1 cellular context compared by ENCODE assay signal in genomic region chr5:139968547-139969261, GRCh38.
TF ChIP-seq lines count a peak whose summit lies in the region.

No MANE protein-coding gene starts in this region.

TF ChIP-seq in GM12878, 131 proteins besides CTCF, POLR2A, EP300 and RAD21 (continued from another document):
- TF ChIP-seq MXI1 (IDR thresholded peaks at IDR 0.05; ENCODE audit: low read depth, low read length) = no peak
- no peak for TF ChIP-seq USF1 (IDR thresholded peaks at IDR 0.05; ENCODE audit: borderline replicate concordance, extremely low read length, insufficient read depth, low read depth, low read length)
- no peak for TF ChIP-seq YBX1 (IDR thresholded peaks at IDR 0.05)
- TF ChIP-seq HCFC1 (IDR thresholded peaks at IDR 0.05; ENCODE audit: low read length) = no peak; the same call in 1 of the 2 replicates
- TF ChIP-seq SREBF1 (IDR thresholded peaks at IDR 0.05; ENCODE audit: low read length) = no peak
- TF ChIP-seq NR2C1 (IDR thresholded peaks at IDR 0.05) = no peak
- TF ChIP-seq MTA3 (IDR thresholded peaks at IDR 0.05; ENCODE audit: borderline replicate concordance, low read length) = no peak
- peak; percentile 91; the same call in 1 of the 2 replicates for TF ChIP-seq RB1 (IDR thresholded peaks at IDR 0.05; ENCODE audit: borderline replicate concordance)
- TF ChIP-seq ZBTB33 (IDR thresholded peaks at IDR 0.05) = no peak
- TF ChIP-seq RUNX3 (IDR thresholded peaks at IDR 0.05; ENCODE audit: low read length) = no peak; the same call in 1 of the 2 replicates
- TF ChIP-seq SPI1 (IDR thresholded peaks at IDR 0.05; ENCODE audit: borderline replicate concordance, insufficient read depth, low read depth, low read length) = no peak
- TF ChIP-seq MLLT1 (IDR thresholded peaks at IDR 0.05) = peak; percentile 30; the same call in 1 of the 2 replicates
- TF ChIP-seq CEBPZ (IDR thresholded peaks at IDR 0.05; ENCODE audit: low read depth, low read length) = no peak
- TF ChIP-seq BACH1 (IDR thresholded peaks at IDR 0.05; ENCODE audit: borderline replicate concordance) = peak; percentile 65; the same call in 1 of the 2 replicates
- no peak for TF ChIP-seq MYB (IDR thresholded peaks at IDR 0.05; ENCODE audit: borderline replicate concordance, low read depth, low read length)
- TF ChIP-seq ASH2L (IDR thresholded peaks at IDR 0.05; ENCODE audit: borderline replicate concordance, low read depth) = no peak
- 0 out of 2 replicates have a peak, but pooled peaks have one; percentile 58 for TF ChIP-seq STAT1 (conservative IDR thresholded peaks at IDR 0.05)
- no peak for TF ChIP-seq MYC (IDR thresholded peaks at IDR 0.05; ENCODE audit: insufficient read depth, insufficient read length, insufficient replicate concordance, low read length, severe bottlenecking)
- no peak for TF ChIP-seq RFX5 (IDR thresholded peaks at IDR 0.05; ENCODE audit: low read depth, low read length)
- no peak for TF ChIP-seq PBX3 (IDR thresholded peaks at IDR 0.05; ENCODE audit: insufficient replicate concordance, low read depth, low read length)
- no peak for TF ChIP-seq NR2C2 (IDR thresholded peaks at IDR 0.05; ENCODE audit: borderline replicate concordance, control insufficient read depth, insufficient read length, low read depth)
- 0 out of 2 replicates have a peak, but pooled peaks have one; percentile 43 for TF ChIP-seq MAX (IDR thresholded peaks at IDR 0.05; ENCODE audit: low read depth, low read length)
- no peak for TF ChIP-seq NRF1 (conservative IDR thresholded peaks at IDR 0.05; ENCODE audit: low read depth, low read length)
- peak; percentile 39; the same call in 1 of the 2 replicates for TF ChIP-seq CREB1 (IDR thresholded peaks at IDR 0.05; ENCODE audit: low read depth)
- 0 out of 2 replicates have a peak, but pooled peaks have one; percentile 17 for TF ChIP-seq ELK1 (IDR thresholded peaks at IDR 0.05; ENCODE audit: low read depth, low read length)
- no peak for TF ChIP-seq KLF5 (IDR thresholded peaks at IDR 0.05; ENCODE audit: partially characterized antibody)
- TF ChIP-seq LARP7 (IDR thresholded peaks at IDR 0.05) = 0 out of 2 replicates have a peak, but pooled peaks have one; percentile 70
- TF ChIP-seq SP1 (IDR thresholded peaks at IDR 0.05; ENCODE audit: low read depth, low read length) = no peak
- TF ChIP-seq PKNOX1 (IDR thresholded peaks at IDR 0.05) = no peak
- TF ChIP-seq GATAD2B (conservative IDR thresholded peaks at IDR 0.05; ENCODE audit: low read depth) = peak; percentile 56; the same call in 1 of the 2 replicates
- no peak for TF ChIP-seq HDAC2 (IDR thresholded peaks at IDR 0.05)
- no peak for TF ChIP-seq KAT2A (conservative IDR thresholded peaks at IDR 0.05; ENCODE audit: control insufficient read depth, low read depth, low read length)
- TF ChIP-seq HDGF (IDR thresholded peaks at IDR 0.05) = peak; percentile 64; the same call in 1 of the 2 replicates
- peak; percentile 60; the same call in 1 of the 2 replicates for TF ChIP-seq FOXM1 (IDR thresholded peaks at IDR 0.05; ENCODE audit: low read depth, low read length)
- TF ChIP-seq ZBTB4 (CRISPR knock-in tag; IDR thresholded peaks at IDR 0.05) = no peak
- no peak for TF ChIP-seq ZBTB11 (CRISPR knock-in tag; IDR thresholded peaks at IDR 0.05)
- TF ChIP-seq ZNF207 (IDR thresholded peaks at IDR 0.05; ENCODE audit: borderline replicate concordance) = no peak
- peak; percentile 97 for TF ChIP-seq SMARCA5 (IDR thresholded peaks at IDR 0.05)
- TF ChIP-seq IRF4 (IDR thresholded peaks at IDR 0.05; ENCODE audit: low read depth, low read length) = peak; percentile 56; the same call in 1 of the 2 replicates
